Comparison of ENCODE assay signal across 8 cellular contexts in the genomic region with DNA sequence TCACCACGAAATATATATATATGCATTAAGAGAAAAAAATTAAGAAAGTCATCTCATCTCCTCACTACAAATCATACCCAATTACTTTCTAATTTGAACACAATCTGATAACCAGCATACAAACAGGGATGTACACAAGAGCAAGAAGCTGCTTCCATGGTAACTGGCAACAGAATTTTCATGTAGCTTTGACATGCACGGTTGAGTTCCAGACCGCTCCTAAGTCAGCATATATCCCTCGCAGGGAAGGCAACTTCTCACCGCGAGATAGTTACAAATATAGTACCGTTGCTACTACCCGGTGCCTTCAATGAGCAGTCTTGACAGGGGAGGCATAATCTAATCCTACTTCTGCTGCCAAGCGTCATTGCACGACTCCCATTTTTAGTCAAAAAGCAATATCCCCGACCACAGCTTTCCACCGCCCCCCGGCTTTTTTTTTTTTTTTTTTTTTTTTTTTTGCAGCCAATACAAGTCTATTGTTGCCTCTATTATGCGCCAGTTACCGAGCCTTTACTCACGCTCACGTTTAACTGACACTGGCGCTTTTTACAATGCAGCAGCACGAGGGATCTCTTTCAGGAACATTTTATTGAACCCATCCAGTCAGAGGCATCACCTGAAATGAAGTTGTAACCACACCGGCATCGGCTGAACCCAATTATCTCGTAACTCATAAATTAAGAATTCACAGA. TPM values are rescaled to one million over a fixed set of nuclear protein-coding genes. Genes with fewer than 3 reads are reported as not detected.
DNase-seq lines count a peak whose midpoint lies in the region; ATAC-seq lines count a peak whose summit lies in the region.

No MANE protein-coding gene starts in this region.

- no peak overlapping the region for H3K9ac ChIP-seq in mucosa of rectum (ENCODE audit: low read depth in 1 of 2, low read length in 2 of 2)

- H3K9me3 Mint-ChIP-seq in activated T-helper 1 cell treated with anti-CD3 and anti-CD28 coated beads, Interleukin-12 subunit alpha, Interleukin-12 subunit beta, Interleukin-2, Interleukin-4 antibody, amounts not matched to agents 30 ng/mL and 10 ng/mL and 1 ng/mL, durations not matched to agents 14 hours and 24 hours and 36 hours, result no peaks in the 10 kb centered on the region

- H3K36me3 ChIP-seq in mucosa of rectum (ENCODE audit: control insufficient read depth in 2 of 2, insufficient read depth in 2 of 2, low read length in 2 of 2), result no peaks in the 10 kb centered on the region

- no peaks in the 10 kb centered on the region for H3K9me3 ChIP-seq in mucosa of rectum (ENCODE audit: control insufficient read depth in 2 of 2, low read length in 2 of 2)

- H3K27me3 Mint-ChIP-seq in activated T-helper 1 cell treated with anti-CD3 and anti-CD28 coated beads, Interleukin-12 subunit alpha, Interleukin-12 subunit beta, Interleukin-2, Interleukin-4 antibody, amounts not matched to agents 30 ng/mL and 10 ng/mL and 1 ng/mL, durations not matched to agents 14 hours and 24 hours and 36 hours (ENCODE audit: insufficient read depth), result peaks cover 23% of the 10 kb centered on the region

- peaks cover 6% of the 10 kb centered on the region for H3K4me1 Mint-ChIP-seq in activated T-helper 1 cell treated with anti-CD3 and anti-CD28 coated beads, Interleukin-12 subunit alpha, Interleukin-12 subunit beta, Interleukin-2, Interleukin-4 antibody, amounts not matched to agents 30 ng/mL and 10 ng/mL and 1 ng/mL, durations not matched to agents 14 hours and 24 hours and 36 hours (ENCODE audit: low read depth)

- peak; percentile 53 for DNase-seq in DMS153 treated with DMSO at 0.1 percent for 48 hours (lab: John Stamatoyannopoulos, UW; ENCODE audit: unreplicated experiment)
- DNase-seq in astrocyte of the hippocampus (ENCODE audit: low read depth, low spot score), result peak; percentile 55
- no peak for DNase-seq in mesenteric fat pad (ENCODE audit: low spot score)
- DNase-seq in activated T-helper 1 cell treated with anti-CD3 and anti-CD28 coated beads, Interleukin-12 subunit alpha, Interleukin-12 subunit beta, Interleukin-2, Interleukin-4 antibody, amounts not matched to agents 30 ng/mL and 10 ng/mL and 1 ng/mL, durations not matched to agents 14 hours and 24 hours and 36 hours (ENCODE audit: low spot score), result no peak
- DNase-seq in HCEC 1CT, result no peak
- no peak for DNase-seq in stimulated activated CD4-positive, alpha-beta T cell treated with anti-CD3 and anti-CD28 coated beads, Interleukin-4, amount 100 ng/mL, for 1 hour

- peaks cover 42 to 44% of the 10 kb centered on the region in 2 donors for H3K27me3 ChIP-seq in mucosa of rectum (ENCODE audit: control insufficient read depth in 2 of 2, insufficient read depth in 2 of 2, low read length in 2 of 2)

- no peak overlapping the region for H3K4me3 Mint-ChIP-seq in activated T-helper 1 cell treated with anti-CD3 and anti-CD28 coated beads, Interleukin-12 subunit alpha, Interleukin-12 subunit beta, Interleukin-2, Interleukin-4 antibody, amounts not matched to agents 30 ng/mL and 10 ng/mL and 1 ng/mL, durations not matched to agents 14 hours and 24 hours and 36 hours

- H3K4me1 ChIP-seq in mucosa of rectum (ENCODE audit: control insufficient read depth in 2 of 2, insufficient read depth in 2 of 2, low read length in 2 of 2), result peaks cover 12 to 15% of the 10 kb centered on the region in 2 donors

- peak overlapping the region; percentile 70 to 81 for H3K4me3 ChIP-seq in mucosa of rectum (ENCODE audit: low read length in 2 of 2)

- peak; percentile 39 for ATAC-seq in HG02884 (IDR thresholded peaks at IDR 0.05; ENCODE audit: unreplicated experiment)

- H3K27ac Mint-ChIP-seq in activated T-helper 1 cell treated with anti-CD3 and anti-CD28 coated beads, Interleukin-12 subunit alpha, Interleukin-12 subunit beta, Interleukin-2, Interleukin-4 antibody, amounts not matched to agents 30 ng/mL and 10 ng/mL and 1 ng/mL, durations not matched to agents 14 hours and 24 hours and 36 hours, result no peak overlapping the region

- H3K36me3 Mint-ChIP-seq in activated T-helper 1 cell treated with anti-CD3 and anti-CD28 coated beads, Interleukin-12 subunit alpha, Interleukin-12 subunit beta, Interleukin-2, Interleukin-4 antibody, amounts not matched to agents 30 ng/mL and 10 ng/mL and 1 ng/mL, durations not matched to agents 14 hours and 24 hours and 36 hours (ENCODE audit: low read depth), result no peaks in the 10 kb centered on the region

- no peak overlapping the region for H3K27ac ChIP-seq in mucosa of rectum (ENCODE audit: low read depth in 2 of 2, low read length in 2 of 2)

- intact Hi-C loops in activated T-helper 1 cell treated with anti-CD3 and anti-CD28 coated beads, Interleukin-12 subunit alpha, Interleukin-12 subunit beta, Interleukin-2, Interleukin-4 antibody, amounts not matched to agents 30 ng/mL and 10 ng/mL and 1 ng/mL, durations not matched to agents 14 hours and 24 hours and 36 hours (cut with micrococcal nuclease), result loop anchor here (5.0 to 10.0 kb wide), 2 partner anchors 165 to 1083 kb away; no protein-coding TSS in a partner anchor

RNA-seq across cellular contexts. Expression of gene CADM1, which starts 2.2 kb away (rescaled TPM):
- total RNA-seq in mesenteric fat pad, result 14.8 TPM
- total RNA-seq in activated T-helper 1 cell treated with anti-CD3 and anti-CD28 coated beads, Interleukin-12 subunit alpha, Interleukin-12 subunit beta, Interleukin-2, Interleukin-4 antibody, amounts not matched to agents 30 ng/mL and 10 ng/mL and 1 ng/mL, durations not matched to agents 14 hours and 24 hours and 36 hours, result not detected in 2 replicates

Comparison
In these comparisons a context has a peak if more than half of its experiments do, and no peak if none do; other contexts are left out.
1. DNase-seq: peak in DMS153 treated with DMSO at 0.1 percent for 48 hours (single experiment) and astrocyte of the hippocampus (single experiment); none in mesenteric fat pad (single experiment), activated T-helper 1 cell treated with anti-CD3 and anti-CD28 coated beads, Interleukin-12 subunit alpha, Interleukin-12 subunit beta, Interleukin-2, Interleukin-4 antibody, amounts not matched to agents 30 ng/mL and 10 ng/mL and 1 ng/mL, durations not matched to agents 14 hours and 24 hours and 36 hours (single experiment), HCEC 1CT (single experiment) and stimulated activated CD4-positive, alpha-beta T cell treated with anti-CD3 and anti-CD28 coated beads, Interleukin-4, amount 100 ng/mL, for 1 hour (single experiment).
2. RNA of gene CADM1, which starts 2.2 kb away (total RNA-seq): 14.8 TPM in mesenteric fat pad (single experiment); not detected in activated T-helper 1 cell treated with anti-CD3 and anti-CD28 coated beads, Interleukin-12 subunit alpha, Interleukin-12 subunit beta, Interleukin-2, Interleukin-4 antibody, amounts not matched to agents 30 ng/mL and 10 ng/mL and 1 ng/mL, durations not matched to agents 14 hours and 24 hours and 36 hours; every median in the first group is over 10 times any median in the second.